In genomic region chr15:73959012-73959581, GRCh38 we compare ENCODE assay signal across 1 cellular context.
TF ChIP-seq lines count a peak whose summit lies in the region.

No MANE protein-coding gene starts in this region.

TF ChIP-seq in GM23338, 12 proteins besides CTCF, POLR2A, EP300 and RAD21:
- TF ChIP-seq CREB1 (CRISPR knock-in tag; IDR thresholded peaks at IDR 0.05; ENCODE audit: low read depth) (no peak), ZNF114 (CRISPR knock-in tag; IDR thresholded peaks at IDR 0.05) (no peak), JUNB (IDR thresholded peaks at IDR 0.05; ENCODE audit: unreplicated experiment) (no peak), REST (IDR thresholded peaks at IDR 0.05; ENCODE audit: unreplicated experiment) (no peak), ZNF331 (CRISPR knock-in tag; IDR thresholded peaks at IDR 0.05; ENCODE audit: low read depth) (no peak), POLR2AphosphoS5 (IDR thresholded peaks at IDR 0.05; ENCODE audit: low read depth) (no peak), EZH2phosphoT487 (IDR thresholded peaks at IDR 0.05; ENCODE audit: unreplicated experiment) (no peak), ETS1 (IDR thresholded peaks at IDR 0.05) (no peak), NANOG (IDR thresholded peaks at IDR 0.05; ENCODE audit: borderline replicate concordance) (no peak), ZNF462 (CRISPR knock-in tag; IDR thresholded peaks at IDR 0.05) (no peak), STAT1 (IDR thresholded peaks at IDR 0.05; ENCODE audit: unreplicated experiment) (no peak), EZH2 (IDR thresholded peaks at IDR 0.05; ENCODE audit: low read depth, unreplicated experiment) (no peak)
